ENCODE assay signal across 12 cellular contexts in the genomic region with DNA sequence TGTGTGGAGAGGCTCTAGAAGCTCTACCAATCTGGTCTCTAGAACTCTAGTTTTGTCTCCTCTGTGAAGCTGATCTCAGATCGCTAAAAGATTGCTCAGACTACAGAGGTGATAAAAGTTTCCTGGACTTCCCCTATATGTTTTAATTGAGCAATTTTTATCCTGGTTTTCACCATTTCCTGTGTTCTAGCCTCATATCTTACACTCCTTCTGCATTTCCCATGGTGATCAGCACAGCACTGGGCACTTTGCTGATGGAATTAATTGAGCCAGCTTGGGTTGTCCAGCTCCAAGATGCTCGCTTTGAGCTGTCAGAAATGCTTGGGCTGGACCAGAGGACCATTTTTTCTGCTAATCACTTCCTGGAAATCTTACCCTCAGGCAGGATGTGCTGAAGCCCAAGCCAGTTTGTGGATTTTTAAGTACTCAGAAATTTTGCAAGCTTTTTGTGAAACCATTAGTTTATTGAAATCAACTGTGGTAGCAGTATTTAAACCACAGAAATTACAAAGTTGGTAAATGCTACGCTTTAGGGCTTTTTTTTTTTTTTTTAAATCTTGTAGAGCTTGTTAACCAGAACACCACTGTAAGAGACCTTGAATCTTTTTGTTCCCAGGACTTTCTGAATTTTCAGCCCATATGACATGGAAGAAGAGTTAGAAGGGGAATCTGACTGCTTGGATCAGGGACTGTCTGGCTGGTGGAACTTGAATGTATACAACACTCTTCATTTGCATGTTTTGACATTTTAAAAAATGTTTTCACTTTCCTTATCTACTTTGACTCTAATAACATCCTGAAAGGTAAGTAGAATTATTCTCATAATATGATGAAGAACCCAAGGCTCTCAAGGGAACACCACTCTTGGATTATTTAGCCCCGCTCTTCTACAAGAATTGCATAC. TPM values are rescaled to one million over a fixed set of nuclear protein-coding genes. Genes with fewer than 3 reads are reported as not detected.
DNase-seq lines count a peak whose midpoint lies in the region; ATAC-seq and TF ChIP-seq lines count a peak whose summit lies in the region.
"Had no signal": no experiment of that assay in that cellular context is flagged by ENCODE, and none has a peak within 500 bp of the region (broad histone marks: within the 10 kb centered on the region; RNA-seq: fewer than 3 reads in every experiment).

No MANE protein-coding gene starts in this region.

- ATAC-seq in HG03135 (IDR thresholded peaks at IDR 0.05; ENCODE audit: unreplicated experiment) (no peak), HG03439 (IDR thresholded peaks at IDR 0.05; ENCODE audit: unreplicated experiment) (no peak)
- ATAC-seq: foreskin keratinocyte had no signal

- no peak for TF ChIP-seq EP300 in transverse colon (IDR thresholded peaks at IDR 0.05; ENCODE audit: low read depth)

- H3K4me3 ChIP-seq in mammary epithelial cell (replicated peaks in 1 of 3; ENCODE audit: insufficient read depth in 1 of 3, low read depth in 2 of 3, low read length in 3 of 3): no peak overlapping the region
- no peak overlapping the region for H3K4me3 ChIP-seq in transverse colon

- peaks cover 63% of the 10 kb centered on the region for H3K36me3 Mint-ChIP-seq in activated naive CD4-positive, alpha-beta T cell treated with anti-CD3 and anti-CD28 coated beads, Interleukin-2, amount 50 U/mL, for 24 hours

- no peak overlapping the region for H3K9ac ChIP-seq in mammary epithelial cell (ENCODE audit: insufficient read depth, low read length)

- no peaks in the 10 kb centered on the region for H3K27me3 Mint-ChIP-seq in activated naive CD4-positive, alpha-beta T cell treated with anti-CD3 and anti-CD28 coated beads, Interleukin-2, amount 50 U/mL, for 24 hours

- no peak for TF ChIP-seq POLR2A in transverse colon (IDR thresholded peaks at IDR 0.05)

- BruUV-seq in mammary epithelial cell (replicated peaks; lab: Mats Ljungman, UMichigan): no TSS peak

- CTCF ChIA-PET in mammary epithelial cell (lab: Charles Lee; ENCODE audit: low non-redundant PET): interaction anchor here (0.7 kb wide), 1 partner anchor 125 kb away, joined by 3 read pairs; no protein-coding TSS in a partner anchor

- H3K36me3 ChIP-seq in mammary epithelial cell (ENCODE audit: insufficient read depth, low read length): no peaks in the 10 kb centered on the region
- H3K36me3 ChIP-seq in transverse colon: no peaks in the 10 kb centered on the region

- H3K79me2 ChIP-seq in mammary epithelial cell (ENCODE audit: insufficient read depth, low read length): no peaks in the 10 kb centered on the region

- peak overlapping the region; percentile 76 for H3K27ac Mint-ChIP-seq in activated naive CD4-positive, alpha-beta T cell treated with anti-CD3 and anti-CD28 coated beads, Interleukin-2, amount 50 U/mL, for 24 hours

- H4K20me1 ChIP-seq in mammary epithelial cell (ENCODE audit: insufficient read depth, low read length): no peaks in the 10 kb centered on the region

- in situ Hi-C loops in mammary epithelial cell (cut with MboI; ENCODE audit: low sequenced_read_pairs in 2 of 2): no loop called here
- in situ Hi-C loops in transverse colon (cut with MboI; ENCODE audit: low pct_ligation_motif_present in 1 of 4, low pct_unique_long_range_greater_than_20kb in 1 of 4, low sequenced_read_pairs in 3 of 4): loop anchor here in 1 of 4 donors (10.0 kb wide), 1 partner anchor 82 kb away; no protein-coding TSS in a partner anchor

- H3K4me1 ChIP-seq in mammary epithelial cell (ENCODE audit: insufficient read depth, low read length): no peaks in the 10 kb centered on the region
- peaks cover 0 to 5% (median 2%) of the 10 kb centered on the region in 4 donors for H3K4me1 ChIP-seq in transverse colon
- H3K4me1 ChIP-seq: foreskin keratinocyte had no signal

- H2AFZ ChIP-seq in mammary epithelial cell (ENCODE audit: low read depth, low read length): no peak overlapping the region

- H3K4me2 ChIP-seq in mammary epithelial cell (ENCODE audit: insufficient read depth, low read depth, low read length): no peak overlapping the region

- H3K27me3 ChIP-seq in mammary epithelial cell (ENCODE audit: insufficient read depth, low read length) (no peaks in the 10 kb centered on the region), transverse colon (no peaks in the 10 kb centered on the region)
- H3K27me3 ChIP-seq: foreskin keratinocyte had no signal

- dilution Hi-C loops in mammary epithelial cell (cut with HindIII; ENCODE audit: low sequenced_read_pairs): no loop called here

- 39% methylated on average over 3 of the region's 4 CpGs for WGBS in mammary epithelial cell (ENCODE audit: low coverage, missing lambda C conversion rate)
- WGBS in transverse colon (ENCODE audit: low coverage in 1 of 2), 2 donors: 53 to 68% methylated on average over 4 of the region's 4 CpGs

- peak overlapping the region; percentile 69 for H3K4me3 Mint-ChIP-seq in activated naive CD4-positive, alpha-beta T cell treated with anti-CD3 and anti-CD28 coated beads, Interleukin-2, amount 50 U/mL, for 24 hours

- TF ChIP-seq CTCF in mammary epithelial cell (conservative IDR thresholded peaks at IDR 0.05 in 1 of 2, IDR thresholded peaks at IDR 0.05 in 1 of 2; ENCODE audit: extremely low read depth in 1 of 2, insufficient read depth in 1 of 2, low read depth in 1 of 2, low read length in 2 of 2): no peak
- TF ChIP-seq CTCF in transverse colon (IDR thresholded peaks at IDR 0.05): no peak

- no peak for DNase-seq in activated naive CD4-positive, alpha-beta T cell treated with anti-CD3 and anti-CD28 coated beads, Interleukin-2, amount 50 U/mL, for 16 hours
- peak; percentile 66 for DNase-seq in OCI-M1 (lab: John Stamatoyannopoulos, UW)
- peak; percentile 9 for DNase-seq in mammary epithelial cell
- no peak for DNase-seq in transverse colon
- DNase-seq in nucleus accumbens (lab: John Stamatoyannopoulos, UW): no peak
- DNase-seq: foreskin keratinocyte, SHP77 had no signal

- H3K9me3 ChIP-seq in mammary epithelial cell (replicated peaks; ENCODE audit: insufficient read depth, low read length): no peaks in the 10 kb centered on the region
- H3K9me3 ChIP-seq in transverse colon: no peaks in the 10 kb centered on the region

- no peaks in the 10 kb centered on the region for H3K9me3 Mint-ChIP-seq in activated naive CD4-positive, alpha-beta T cell treated with anti-CD3 and anti-CD28 coated beads, Interleukin-2, amount 50 U/mL, for 24 hours

- H3K27ac ChIP-seq in mammary epithelial cell (ENCODE audit: insufficient read depth, low read depth, low read length): no peak overlapping the region
- peak overlapping the region; percentile 2 to 45 (median 30) for H3K27ac ChIP-seq in transverse colon
- H3K27ac ChIP-seq: foreskin keratinocyte had no signal

- intact Hi-C loops in mammary epithelial cell (cut with micrococcal nuclease) (no loop called here), transverse colon (cut with DNase I; ENCODE audit: low total_unique reads) (no loop called here)

- H3K4me1 Mint-ChIP-seq in activated naive CD4-positive, alpha-beta T cell treated with anti-CD3 and anti-CD28 coated beads, Interleukin-2, amount 50 U/mL, for 24 hours: peaks cover 80% of the 10 kb centered on the region

RNA-seq across cellular contexts. Expression of a gene that starts 28.4 kb away (rescaled TPM):
- not detected for total RNA-seq in mammary epithelial cell
- polyA plus RNA-seq in mammary epithelial cell: not detected
- polyA minus RNA-seq in mammary epithelial cell: not detected
- 10 to 100 TPM in 2 of 4 donors, 1 to 10 TPM in 1, not detected in 1; 7.5 to 31.3 (median 17.6) TPM for total RNA-seq in transverse colon
- total RNA-seq: foreskin keratinocyte, HT1080 had no signal
- polyA plus RNA-seq: BJ, foreskin keratinocyte had no signal

RNA-seq across cellular contexts. Expression of a gene that starts 36.4 kb away (rescaled TPM):
- total RNA-seq in mammary epithelial cell: not detected
- polyA plus RNA-seq in mammary epithelial cell: not detected
- not detected for polyA minus RNA-seq in mammary epithelial cell
- 1 to 10 TPM in 3 of 4 donors, not detected in 1; 1.1 to 3.3 (median 3.2) TPM for total RNA-seq in transverse colon
- total RNA-seq: foreskin keratinocyte had no signal
- polyA plus RNA-seq: BJ, foreskin keratinocyte had no signal

RNA-seq across cellular contexts. Expression of a gene that starts 55.8 kb away (rescaled TPM):
- total RNA-seq in mammary epithelial cell: 1 to 10 TPM in 1 of 2 donors, under 1 TPM in 1; 0.17 to 7.2 TPM
- 3.0 TPM for polyA plus RNA-seq in mammary epithelial cell
- polyA minus RNA-seq in mammary epithelial cell: not detected
- 10 to 100 TPM in 1 of 4 donors, 1 to 10 TPM in 1, under 1 TPM in 1, not detected in 1; 0.20 to 15.4 (median 2.7) TPM for total RNA-seq in transverse colon
- polyA plus RNA-seq: BJ had no signal

Comparison
In these comparisons a context has a peak if more than half of its experiments do, and no peak if none do; other contexts are left out.
1. DNase-seq: peak in OCI-M1 (single experiment) and mammary epithelial cell (single experiment); none in activated naive CD4-positive, alpha-beta T cell treated with anti-CD3 and anti-CD28 coated beads, Interleukin-2, amount 50 U/mL, for 16 hours (single experiment), transverse colon (single experiment) and nucleus accumbens (0 of 56).